ENCODE assay signal across 8 cellular contexts in genomic region chr6:14661188-14661587, GRCh38.
DNase-seq lines count a peak whose midpoint lies in the region; ATAC-seq and TF ChIP-seq lines count a peak whose summit lies in the region.

No MANE protein-coding gene starts in this region.

- ATAC-seq in GM21447 (IDR thresholded peaks at IDR 0.05; ENCODE audit: unreplicated experiment) (peak; percentile 50), GM18858 (IDR thresholded peaks at IDR 0.05; ENCODE audit: unreplicated experiment) (no peak), heart left ventricle (no peak)

- no peak for TF ChIP-seq EP300 in ovary (IDR thresholded peaks at IDR 0.05)

- H3K4me3 ChIP-seq in ovary (no peak overlapping the region), heart left ventricle (no peak overlapping the region)

- H3K27me3 ChIP-seq in ovary (no peaks in the 10 kb centered on the region), heart left ventricle (no peaks in the 10 kb centered on the region)

- intact Hi-C loops in ovary (cut with DNase I), result no loop called here
- intact Hi-C loops in heart left ventricle (cut with DNase I), result no loop called here

- WGBS in ovary, 3 donors, result 61 to 66% (median 65%) methylated on average over 5 of the region's 5 CpGs
- 76 to 84% (median 80%) methylated on average over 5 of the region's 5 CpGs for WGBS in heart left ventricle, 4 donors

- peak; percentile 47 for DNase-seq in NCI-H526 treated with DMSO at 0.1 percent for 48 hours (lab: John Stamatoyannopoulos, UW)
- DNase-seq in activated naive CD8-positive, alpha-beta T cell treated with anti-CD3 and anti-CD28 coated beads, Interleukin-2, amount 50 U/mL, for 16 hours (ENCODE audit: low read depth, low spot score), result peak; percentile 4
- peak; percentile 17 to 20 for DNase-seq in stimulated activated CD8-positive, alpha-beta memory T cell treated with anti-CD3 and anti-CD28 coated beads, Interleukin-4, amount 100 ng/mL, for 4 hours (ENCODE audit: low read depth in 2 of 2, low spot score in 1 of 2)
- DNase-seq in ovary, result no peak
- DNase-seq in iPS-NIHi11 (ENCODE audit: low spot score), result no peak
- no peak for DNase-seq in heart left ventricle

- H3K27ac ChIP-seq in ovary, result no peak overlapping the region
- peak overlapping the region in 1 of 12 donors; percentile 0 for H3K27ac ChIP-seq in heart left ventricle

- H3K4me1 ChIP-seq in ovary (ENCODE audit: insufficient read depth), result peaks cover 2% of the 10 kb centered on the region
- H3K4me1 ChIP-seq in heart left ventricle, result peaks cover 0 to 46% (median 5%) of the 10 kb centered on the region in 12 donors

- TF ChIP-seq CTCF in ovary (IDR thresholded peaks at IDR 0.05) (no peak), heart left ventricle (IDR thresholded peaks at IDR 0.05) (no peak)

- TF ChIP-seq POLR2A in ovary (IDR thresholded peaks at IDR 0.05) (no peak), heart left ventricle (IDR thresholded peaks at IDR 0.05) (no peak)

- H3K9me3 ChIP-seq in ovary, result no peaks in the 10 kb centered on the region
- no peaks in the 10 kb centered on the region for H3K9me3 ChIP-seq in heart left ventricle

- no peaks in the 10 kb centered on the region for H3K36me3 ChIP-seq in ovary
- no peaks in the 10 kb centered on the region for H3K36me3 ChIP-seq in heart left ventricle

Comparison
In these comparisons a context has a peak if more than half of its experiments do, and no peak if none do; other contexts are left out.
1. DNase-seq: peak in NCI-H526 treated with DMSO at 0.1 percent for 48 hours (single experiment), activated naive CD8-positive, alpha-beta T cell treated with anti-CD3 and anti-CD28 coated beads, Interleukin-2, amount 50 U/mL, for 16 hours (single experiment) and stimulated activated CD8-positive, alpha-beta memory T cell treated with anti-CD3 and anti-CD28 coated beads, Interleukin-4, amount 100 ng/mL, for 4 hours (2 of 2); none in ovary (0 of 5), iPS-NIHi11 (single experiment) and heart left ventricle (0 of 5).